20 cellular contexts compared by ENCODE assay signal in the genomic region with DNA sequence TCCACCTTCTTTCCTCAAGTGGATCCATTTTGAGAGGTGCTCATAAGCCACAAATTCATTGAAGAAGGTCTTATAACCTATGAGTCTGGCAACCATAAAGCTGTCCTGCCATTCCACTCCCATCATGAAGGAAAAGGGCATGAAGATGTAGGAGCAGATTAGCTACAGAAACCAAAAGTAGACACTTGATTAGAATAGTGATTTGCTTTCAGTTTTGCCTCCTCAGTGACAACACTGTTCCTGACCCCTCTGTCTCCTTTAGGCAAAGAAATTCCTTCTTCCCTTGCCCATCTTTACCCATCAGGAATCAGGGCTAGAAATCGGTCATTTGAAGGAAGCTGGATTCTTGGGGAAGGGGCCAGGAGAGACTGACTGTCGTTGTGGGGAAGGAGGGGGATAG. TPM values are rescaled to one million over a fixed set of nuclear protein-coding genes. Genes with fewer than 3 reads are reported as not detected.
A peak's percentile ranks its signal among the peaks of the same experiment; 100 is the strongest.
DNase-seq lines count a peak whose midpoint lies in the region; ATAC-seq, FAIRE-seq and TF ChIP-seq lines count a peak whose summit lies in the region.
"Had no signal": no experiment of that assay in that cellular context is flagged by ENCODE, and none has a peak within 500 bp of the region (broad histone marks: within the 10 kb centered on the region; RNA-seq: fewer than 3 reads in every experiment).

No MANE protein-coding gene starts in this region.

- peaks cover 23% of the 10 kb centered on the region for H3K4me1 Mint-ChIP-seq in activated CD4-positive, alpha-beta T cell treated with anti-CD3 and anti-CD28 coated beads, Interleukin-2, amount 10 ng/mL, durations not matched to agents 24 days and 14 days
- H3K4me1 Mint-ChIP-seq in stimulated activated naive CD8-positive, alpha-beta T cell treated with anti-CD3 and anti-CD28 coated beads, Interleukin-15, Interleukin-2, amounts not matched to agents 100 ng/mL and 50 ng/mL, for 24 hours (ENCODE audit: low read depth) = peaks cover 11% of the 10 kb centered on the region

- no peaks in the 10 kb centered on the region for H3K27me3 Mint-ChIP-seq in activated CD4-positive, alpha-beta T cell treated with anti-CD3 and anti-CD28 coated beads, Interleukin-2, amount 10 ng/mL, durations not matched to agents 24 days and 14 days
- H3K27me3 Mint-ChIP-seq in stimulated activated naive CD8-positive, alpha-beta T cell treated with anti-CD3 and anti-CD28 coated beads, Interleukin-15, Interleukin-2, amounts not matched to agents 100 ng/mL and 50 ng/mL, for 24 hours = no peaks in the 10 kb centered on the region

- no peaks in the 10 kb centered on the region for H3K9me3 ChIP-seq in sigmoid colon
- H3K9me3 ChIP-seq: esophagus muscularis mucosa, upper lobe of left lung had no signal

- H3K27ac ChIP-seq in sigmoid colon = no peak overlapping the region
- H3K27ac ChIP-seq: cardiac muscle cell, esophagus muscularis mucosa, upper lobe of left lung had no signal

- peak overlapping the region; percentile 67 for H3K4me3 Mint-ChIP-seq in activated CD4-positive, alpha-beta T cell treated with anti-CD3 and anti-CD28 coated beads, Interleukin-2, amount 10 ng/mL, durations not matched to agents 24 days and 14 days
- H3K4me3 Mint-ChIP-seq in stimulated activated naive CD8-positive, alpha-beta T cell treated with anti-CD3 and anti-CD28 coated beads, Interleukin-15, Interleukin-2, amounts not matched to agents 100 ng/mL and 50 ng/mL, for 24 hours = no peak overlapping the region
- H3K4me3 Mint-ChIP-seq: CD14-positive monocyte had no signal

- no peak overlapping the region for H3K4me3 ChIP-seq in sigmoid colon
- H3K4me3 ChIP-seq: cardiac muscle cell, esophagus muscularis mucosa, upper lobe of left lung had no signal

- intact Hi-C loops in activated CD4-positive, alpha-beta T cell treated with anti-CD3 and anti-CD28 coated beads, Interleukin-2, amount 10 ng/mL, durations not matched to agents 24 days and 14 days (cut with micrococcal nuclease) = no loop called here
- intact Hi-C loops in sigmoid colon (cut with DNase I) = no loop called here

- FAIRE-seq in RCC 7860 (lab: Jason Lieb, UNC) = no peak
- FAIRE-seq: A204.1 had no signal

- no peaks in the 10 kb centered on the region for H3K4me1 ChIP-seq in sigmoid colon
- H3K4me1 ChIP-seq: esophagus muscularis mucosa had no signal

- peak; percentile 79 for ATAC-seq in GM21447 (IDR thresholded peaks at IDR 0.05; ENCODE audit: unreplicated experiment)
- ATAC-seq in HG03565 (IDR thresholded peaks at IDR 0.05; ENCODE audit: unreplicated experiment) = peak; percentile 52

- DNase-seq in activated CD4-positive, alpha-beta T cell treated with anti-CD3 and anti-CD28 coated beads, Interleukin-2, amount 10 ng/mL, durations not matched to agents 24 days and 14 days = peak; percentile 67
- no peak for DNase-seq in activated CD4-positive, alpha-beta T cell treated with anti-CD3 and anti-CD28 coated beads, Interleukin-2, amount 50 U/mL, for 1 hour
- DNase-seq in RCC 7860 (ENCODE audit: low spot score) (no peak), sigmoid colon (no peak), NCI-H2196 (lab: John Stamatoyannopoulos, UW; ENCODE audit: unreplicated experiment) (no peak)
- DNase-seq: DMS153; glutamatergic neuron; Karpas-422; NCI-H1105 treated with DMSO at 0.1 percent for 48 hours; SIG-M5; stimulated activated naive CD4-positive, alpha-beta T cell treated with Interleukin-2 at 50 U/mL for 16 hours; T1000; upper lobe of left lung had no signal

- no peaks in the 10 kb centered on the region for H3K27me3 ChIP-seq in sigmoid colon
- H3K27me3 ChIP-seq: cardiac muscle cell, esophagus muscularis mucosa, upper lobe of left lung had no signal

- no peak for TF ChIP-seq EP300 in sigmoid colon (IDR thresholded peaks at IDR 0.05)

- no peaks in the 10 kb centered on the region for H3K36me3 ChIP-seq in sigmoid colon
- H3K36me3 ChIP-seq: cardiac muscle cell, esophagus muscularis mucosa, upper lobe of left lung had no signal

- H3K27ac Mint-ChIP-seq in activated CD4-positive, alpha-beta T cell treated with anti-CD3 and anti-CD28 coated beads, Interleukin-2, amount 10 ng/mL, durations not matched to agents 24 days and 14 days = peak overlapping the region; percentile 86
- H3K27ac Mint-ChIP-seq in stimulated activated naive CD8-positive, alpha-beta T cell treated with anti-CD3 and anti-CD28 coated beads, Interleukin-15, Interleukin-2, amounts not matched to agents 100 ng/mL and 50 ng/mL, for 24 hours = peak overlapping the region; percentile 0

- no peak for TF ChIP-seq POLR2A in sigmoid colon (IDR thresholded peaks at IDR 0.05)

- no peak for TF ChIP-seq CTCF in sigmoid colon (IDR thresholded peaks at IDR 0.05)

- peaks cover 3% of the 10 kb centered on the region for H3K9me3 Mint-ChIP-seq in activated CD4-positive, alpha-beta T cell treated with anti-CD3 and anti-CD28 coated beads, Interleukin-2, amount 10 ng/mL, durations not matched to agents 24 days and 14 days
- no peaks in the 10 kb centered on the region for H3K9me3 Mint-ChIP-seq in stimulated activated naive CD8-positive, alpha-beta T cell treated with anti-CD3 and anti-CD28 coated beads, Interleukin-15, Interleukin-2, amounts not matched to agents 100 ng/mL and 50 ng/mL, for 24 hours

- H3K36me3 Mint-ChIP-seq in activated CD4-positive, alpha-beta T cell treated with anti-CD3 and anti-CD28 coated beads, Interleukin-2, amount 10 ng/mL, durations not matched to agents 24 days and 14 days (ENCODE audit: low read depth) = peaks cover 5% of the 10 kb centered on the region
- no peaks in the 10 kb centered on the region for H3K36me3 Mint-ChIP-seq in stimulated activated naive CD8-positive, alpha-beta T cell treated with anti-CD3 and anti-CD28 coated beads, Interleukin-15, Interleukin-2, amounts not matched to agents 100 ng/mL and 50 ng/mL, for 24 hours (ENCODE audit: low read depth)

- 78 to 85% methylated on average over 2 of the region's 2 CpGs for WGBS in sigmoid colon, 2 donors

RNA-seq across cellular contexts. Expression of gene SLC28A3, which starts 55.2 kb away (rescaled TPM):
- total RNA-seq in activated CD4-positive, alpha-beta T cell treated with anti-CD3 and anti-CD28 coated beads, Interleukin-2, amount 10 ng/mL, durations not matched to agents 24 days and 14 days = 0.44 and 0.54 TPM in 2 replicates
- total RNA-seq in sigmoid colon = not detected
- 1 to 10 TPM in 1 of 3 donors, under 1 TPM in 1, not detected in 1; 0.23 to 2.4 TPM for polyA plus RNA-seq in sigmoid colon
- polyA plus RNA-seq: CD14-positive monocyte had no signal
